ENCODE assay signal across 1 cellular context in the genomic region with DNA sequence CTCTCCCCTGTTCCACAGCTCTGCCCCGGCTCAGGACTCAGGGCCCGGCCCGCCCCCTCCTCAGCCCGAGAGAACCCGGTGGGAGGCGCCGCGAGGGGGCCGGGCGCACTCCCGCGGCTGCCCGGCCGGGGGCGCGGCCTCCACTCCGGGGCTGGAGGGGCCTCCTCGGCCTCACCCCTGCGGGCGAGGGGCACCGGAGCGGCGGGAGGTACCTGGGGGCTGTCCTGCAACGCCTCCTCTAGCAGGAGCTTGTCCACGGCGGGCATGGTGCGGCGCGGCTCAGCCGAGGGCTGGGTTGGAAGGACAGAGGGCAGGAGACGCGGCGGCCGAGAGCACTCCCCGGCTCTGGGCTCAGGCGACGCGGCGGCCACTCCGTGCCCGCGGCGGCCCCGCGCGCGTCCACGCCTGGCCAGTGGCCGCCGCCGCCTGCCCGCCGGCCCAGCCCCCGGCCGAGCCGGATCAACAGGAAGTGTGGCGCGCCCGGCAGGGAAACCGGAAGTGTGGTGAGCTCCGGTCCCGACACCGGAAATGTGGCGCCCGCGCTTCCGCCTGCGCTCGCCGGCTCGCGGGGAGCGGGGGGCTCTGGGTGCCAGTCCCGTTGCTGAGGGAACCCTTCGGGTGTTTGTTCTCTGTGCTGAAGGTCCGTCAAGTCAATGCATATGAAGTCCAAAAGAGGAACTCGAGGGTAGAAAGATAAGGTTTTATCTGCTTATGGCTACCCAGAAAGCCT.
TF ChIP-seq lines count a peak whose summit lies in the region.

A gene with protein sequence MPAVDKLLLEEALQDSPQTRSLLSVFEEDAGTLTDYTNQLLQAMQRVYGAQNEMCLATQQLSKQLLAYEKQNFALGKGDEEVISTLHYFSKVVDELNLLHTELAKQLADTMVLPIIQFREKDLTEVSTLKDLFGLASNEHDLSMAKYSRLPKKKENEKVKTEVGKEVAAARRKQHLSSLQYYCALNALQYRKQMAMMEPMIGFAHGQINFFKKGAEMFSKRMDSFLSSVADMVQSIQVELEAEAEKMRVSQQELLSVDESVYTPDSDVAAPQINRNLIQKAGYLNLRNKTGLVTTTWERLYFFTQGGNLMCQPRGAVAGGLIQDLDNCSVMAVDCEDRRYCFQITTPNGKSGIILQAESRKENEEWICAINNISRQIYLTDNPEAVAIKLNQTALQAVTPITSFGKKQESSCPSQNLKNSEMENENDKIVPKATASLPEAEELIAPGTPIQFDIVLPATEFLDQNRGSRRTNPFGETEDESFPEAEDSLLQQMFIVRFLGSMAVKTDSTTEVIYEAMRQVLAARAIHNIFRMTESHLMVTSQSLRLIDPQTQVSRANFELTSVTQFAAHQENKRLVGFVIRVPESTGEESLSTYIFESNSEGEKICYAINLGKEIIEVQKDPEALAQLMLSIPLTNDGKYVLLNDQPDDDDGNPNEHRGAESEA (minus strand): TSS at position 428 of the 730 bp plus-strand sequence. CDS start 162 bp downstream, at position 266.

TF ChIP-seq in GM23338, 12 proteins besides CTCF, POLR2A, EP300 and RAD21 (continued from another document):
- TF ChIP-seq, protein P1, sequence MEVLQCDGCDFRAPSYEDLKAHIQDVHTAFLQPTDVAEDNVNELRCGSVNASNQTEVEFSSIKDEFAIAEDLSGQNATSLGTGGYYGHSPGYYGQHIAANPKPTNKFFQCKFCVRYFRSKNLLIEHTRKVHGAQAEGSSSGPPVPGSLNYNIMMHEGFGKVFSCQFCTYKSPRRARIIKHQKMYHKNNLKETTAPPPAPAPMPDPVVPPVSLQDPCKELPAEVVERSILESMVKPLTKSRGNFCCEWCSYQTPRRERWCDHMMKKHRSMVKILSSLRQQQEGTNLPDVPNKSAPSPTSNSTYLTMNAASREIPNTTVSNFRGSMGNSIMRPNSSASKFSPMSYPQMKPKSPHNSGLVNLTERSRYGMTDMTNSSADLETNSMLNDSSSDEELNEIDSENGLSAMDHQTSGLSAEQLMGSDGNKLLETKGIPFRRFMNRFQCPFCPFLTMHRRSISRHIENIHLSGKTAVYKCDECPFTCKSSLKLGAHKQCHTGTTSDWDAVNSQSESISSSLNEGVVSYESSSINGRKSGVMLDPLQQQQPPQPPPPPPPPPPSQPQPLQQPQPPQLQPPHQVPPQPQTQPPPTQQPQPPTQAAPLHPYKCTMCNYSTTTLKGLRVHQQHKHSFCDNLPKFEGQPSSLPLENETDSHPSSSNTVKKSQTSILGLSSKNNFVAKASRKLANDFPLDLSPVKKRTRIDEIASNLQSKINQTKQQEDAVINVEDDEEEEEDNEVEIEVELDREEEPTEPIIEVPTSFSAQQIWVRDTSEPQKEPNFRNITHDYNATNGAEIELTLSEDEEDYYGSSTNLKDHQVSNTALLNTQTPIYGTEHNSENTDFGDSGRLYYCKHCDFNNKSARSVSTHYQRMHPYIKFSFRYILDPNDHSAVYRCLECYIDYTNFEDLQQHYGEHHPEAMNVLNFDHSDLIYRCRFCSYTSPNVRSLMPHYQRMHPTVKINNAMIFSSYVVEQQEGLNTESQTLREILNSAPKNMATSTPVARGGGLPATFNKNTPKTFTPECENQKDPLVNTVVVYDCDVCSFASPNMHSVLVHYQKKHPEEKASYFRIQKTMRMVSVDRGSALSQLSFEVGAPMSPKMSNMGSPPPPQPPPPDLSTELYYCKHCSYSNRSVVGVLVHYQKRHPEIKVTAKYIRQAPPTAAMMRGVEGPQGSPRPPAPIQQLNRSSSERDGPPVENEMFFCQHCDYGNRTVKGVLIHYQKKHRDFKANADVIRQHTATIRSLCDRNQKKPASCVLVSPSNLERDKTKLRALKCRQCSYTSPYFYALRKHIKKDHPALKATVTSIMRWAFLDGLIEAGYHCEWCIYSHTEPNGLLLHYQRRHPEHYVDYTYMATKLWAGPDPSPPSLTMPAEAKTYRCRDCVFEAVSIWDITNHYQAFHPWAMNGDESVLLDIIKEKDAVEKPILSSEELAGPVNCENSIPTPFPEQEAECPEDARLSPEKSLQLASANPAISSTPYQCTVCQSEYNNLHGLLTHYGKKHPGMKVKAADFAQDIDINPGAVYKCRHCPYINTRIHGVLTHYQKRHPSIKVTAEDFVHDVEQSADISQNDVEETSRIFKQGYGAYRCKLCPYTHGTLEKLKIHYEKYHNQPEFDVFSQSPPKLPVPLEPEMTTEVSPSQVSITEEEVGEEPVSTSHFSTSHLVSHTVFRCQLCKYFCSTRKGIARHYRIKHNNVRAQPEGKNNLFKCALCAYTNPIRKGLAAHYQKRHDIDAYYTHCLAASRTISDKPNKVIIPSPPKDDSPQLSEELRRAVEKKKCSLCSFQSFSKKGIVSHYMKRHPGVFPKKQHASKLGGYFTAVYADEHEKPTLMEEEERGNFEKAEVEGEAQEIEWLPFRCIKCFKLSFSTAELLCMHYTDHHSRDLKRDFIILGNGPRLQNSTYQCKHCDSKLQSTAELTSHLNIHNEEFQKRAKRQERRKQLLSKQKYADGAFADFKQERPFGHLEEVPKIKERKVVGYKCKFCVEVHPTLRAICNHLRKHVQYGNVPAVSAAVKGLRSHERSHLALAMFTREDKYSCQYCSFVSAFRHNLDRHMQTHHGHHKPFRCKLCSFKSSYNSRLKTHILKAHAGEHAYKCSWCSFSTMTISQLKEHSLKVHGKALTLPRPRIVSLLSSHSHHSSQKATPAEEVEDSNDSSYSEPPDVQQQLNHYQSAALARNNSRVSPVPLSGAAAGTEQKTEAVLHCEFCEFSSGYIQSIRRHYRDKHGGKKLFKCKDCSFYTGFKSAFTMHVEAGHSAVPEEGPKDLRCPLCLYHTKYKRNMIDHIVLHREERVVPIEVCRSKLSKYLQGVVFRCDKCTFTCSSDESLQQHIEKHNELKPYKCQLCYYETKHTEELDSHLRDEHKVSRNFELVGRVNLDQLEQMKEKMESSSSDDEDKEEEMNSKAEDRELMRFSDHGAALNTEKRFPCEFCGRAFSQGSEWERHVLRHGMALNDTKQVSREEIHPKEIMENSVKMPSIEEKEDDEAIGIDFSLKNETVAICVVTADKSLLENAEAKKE (CRISPR knock-in tag; IDR thresholded peaks at IDR 0.05) = no peak
- TF ChIP-seq, protein P2, sequence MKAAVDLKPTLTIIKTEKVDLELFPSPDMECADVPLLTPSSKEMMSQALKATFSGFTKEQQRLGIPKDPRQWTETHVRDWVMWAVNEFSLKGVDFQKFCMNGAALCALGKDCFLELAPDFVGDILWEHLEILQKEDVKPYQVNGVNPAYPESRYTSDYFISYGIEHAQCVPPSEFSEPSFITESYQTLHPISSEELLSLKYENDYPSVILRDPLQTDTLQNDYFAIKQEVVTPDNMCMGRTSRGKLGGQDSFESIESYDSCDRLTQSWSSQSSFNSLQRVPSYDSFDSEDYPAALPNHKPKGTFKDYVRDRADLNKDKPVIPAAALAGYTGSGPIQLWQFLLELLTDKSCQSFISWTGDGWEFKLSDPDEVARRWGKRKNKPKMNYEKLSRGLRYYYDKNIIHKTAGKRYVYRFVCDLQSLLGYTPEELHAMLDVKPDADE (IDR thresholded peaks at IDR 0.05) = peak; percentile 85
TF ChIP-seq in GM23338: peak in this region for 2.
